In genomic region chr17:38903404-38903803, GRCh38 we compare ENCODE assay signal across 25 cellular contexts. TPM values are rescaled to one million over a fixed set of nuclear protein-coding genes. Genes with fewer than 3 reads are reported as not detected.
A peak's percentile ranks its signal among the peaks of the same experiment; 100 is the strongest.
DNase-seq lines count a peak whose midpoint lies in the region; ATAC-seq and TF ChIP-seq lines count a peak whose summit lies in the region.
"Had no signal": no experiment of that assay in that cellular context is flagged by ENCODE, and none has a peak within 500 bp of the region (broad histone marks: within the 10 kb centered on the region; RNA-seq: fewer than 3 reads in every experiment).

No MANE protein-coding gene starts in this region.

- H3K9me3 Mint-ChIP-seq in T-helper 1 cell treated with Interleukin-12 subunit alpha and Interleukin-12 subunit beta and Interleukin-4 antibody, amounts not matched to agents 30 μg/mL and 1 μg/mL, for 36 hours, result no peaks in the 10 kb centered on the region
- no peaks in the 10 kb centered on the region for H3K9me3 Mint-ChIP-seq in CD8-positive, alpha-beta T cell
- no peaks in the 10 kb centered on the region for H3K9me3 Mint-ChIP-seq in activated naive CD8-positive, alpha-beta T cell treated with anti-CD3 and anti-CD28 coated beads, Interleukin-2, amount 50 U/mL, for 24 hours
- H3K9me3 Mint-ChIP-seq in naive thymus-derived CD8-positive, alpha-beta T cell, result no peaks in the 10 kb centered on the region
- H3K9me3 Mint-ChIP-seq: activated CD4-positive, alpha-beta memory T cell treated with anti-CD3 and anti-CD28 coated beads, Interleukin-2, amount 10 ng/mL, durations not matched to agents 7 days and 5 days had no signal

- no peak overlapping the region for H3K4me3 ChIP-seq in CD8-positive, alpha-beta T cell (ENCODE audit: low read depth, low read length)
- H3K4me3 ChIP-seq in MG63, result no peak overlapping the region
- H3K4me3 ChIP-seq: cardiac muscle cell, gastroesophageal sphincter, left lung, prostate gland, thyroid gland had no signal

- no peak overlapping the region for H3K27ac ChIP-seq in CD8-positive, alpha-beta T cell (ENCODE audit: low read depth, low read length)
- H3K27ac ChIP-seq in foreskin keratinocyte, result no peak overlapping the region
- H3K27ac ChIP-seq: 22Rv1, prostate gland, thyroid gland had no signal

- CTCF ChIA-PET in CD8-positive, alpha-beta T cell (lab: Charles Lee), result interaction anchor here (2.2 to 2.9 kb wide), 2 partner anchors 19 to 34 kb away, joined by 6 to 16 read pairs; no protein-coding TSS in a partner anchor

- peaks cover 68% of the 10 kb centered on the region for H3K4me1 ChIP-seq in CD8-positive, alpha-beta T cell (ENCODE audit: insufficient read depth, low read length)
- H3K4me1 ChIP-seq in foreskin keratinocyte, result peaks cover 12% of the 10 kb centered on the region

- H3K27me3 ChIP-seq in CD8-positive, alpha-beta T cell (ENCODE audit: insufficient read depth, low read length), result no peaks in the 10 kb centered on the region
- no peaks in the 10 kb centered on the region for H3K27me3 ChIP-seq in MG63
- no peaks in the 10 kb centered on the region for H3K27me3 ChIP-seq in foreskin keratinocyte
- H3K27me3 ChIP-seq: cardiac muscle cell, gastroesophageal sphincter, left lung, thyroid gland had no signal

- TF ChIP-seq CTCF in CD8-positive, alpha-beta T cell (IDR thresholded peaks at IDR 0.05), result no peak
- TF ChIP-seq CTCF in foreskin keratinocyte (conservative IDR thresholded peaks at IDR 0.05), result no peak

- no peaks in the 10 kb centered on the region for H3K36me3 ChIP-seq in CD8-positive, alpha-beta T cell (ENCODE audit: insufficient read depth, low read length)
- H3K36me3 ChIP-seq in MG63, result peaks cover 83% of the 10 kb centered on the region
- H3K36me3 ChIP-seq: cardiac muscle cell, thyroid gland had no signal

- no peaks in the 10 kb centered on the region for H3K27me3 Mint-ChIP-seq in T-helper 1 cell treated with Interleukin-12 subunit alpha and Interleukin-12 subunit beta and Interleukin-4 antibody, amounts not matched to agents 30 μg/mL and 1 μg/mL, for 36 hours (ENCODE audit: low read depth)
- H3K27me3 Mint-ChIP-seq in CD8-positive, alpha-beta T cell (ENCODE audit: low read depth), result no peaks in the 10 kb centered on the region
- no peaks in the 10 kb centered on the region for H3K27me3 Mint-ChIP-seq in activated naive CD8-positive, alpha-beta T cell treated with anti-CD3 and anti-CD28 coated beads, Interleukin-2, amount 50 U/mL, for 24 hours
- no peaks in the 10 kb centered on the region for H3K27me3 Mint-ChIP-seq in naive thymus-derived CD8-positive, alpha-beta T cell
- H3K27me3 Mint-ChIP-seq: activated CD4-positive, alpha-beta memory T cell treated with anti-CD3 and anti-CD28 coated beads, Interleukin-2, amount 10 ng/mL, durations not matched to agents 7 days and 5 days had no signal

- intact Hi-C loops in CD8-positive, alpha-beta T cell (cut with DNase I, micrococcal nuclease), result no loop called here

- POLR2A ChIA-PET in CD8-positive, alpha-beta T cell (lab: Charles Lee), result interaction anchor here (1.1 kb wide), 1 partner anchor 20 kb away, joined by 4 read pairs; no protein-coding TSS in a partner anchor
- POLR2A ChIA-PET in naive thymus-derived CD8-positive, alpha-beta T cell (lab: Charles Lee), result interaction anchor here (0.5 to 9.3 kb wide), 5 partner anchors 18 to 53 kb away, joined by 3 to 159 read pairs (median 4); partner anchors contain the start of genes LASP1 and RPL23

- peaks cover 33% of the 10 kb centered on the region for H3K4me1 Mint-ChIP-seq in T-helper 1 cell treated with Interleukin-12 subunit alpha and Interleukin-12 subunit beta and Interleukin-4 antibody, amounts not matched to agents 30 μg/mL and 1 μg/mL, for 36 hours (ENCODE audit: low read depth)
- peaks cover 65% of the 10 kb centered on the region for H3K4me1 Mint-ChIP-seq in CD8-positive, alpha-beta T cell (ENCODE audit: low read depth)
- H3K4me1 Mint-ChIP-seq in activated naive CD8-positive, alpha-beta T cell treated with anti-CD3 and anti-CD28 coated beads, Interleukin-2, amount 50 U/mL, for 24 hours, result peaks cover 73% of the 10 kb centered on the region
- H3K4me1 Mint-ChIP-seq in naive thymus-derived CD8-positive, alpha-beta T cell, result peaks cover 18 to 74% (median 56%) of the 10 kb centered on the region in 4 donors

- no peak for ATAC-seq in CD8-positive, alpha-beta T cell
- no peak for ATAC-seq in activated naive CD8-positive, alpha-beta T cell treated with anti-CD3 and anti-CD28 coated beads, Interleukin-2, amount 50 U/mL, for 24 hours
- ATAC-seq in naive thymus-derived CD8-positive, alpha-beta T cell, result no peak
- ATAC-seq in foreskin keratinocyte, result no peak
- ATAC-seq: gastroesophageal sphincter; left lung; stimulated activated naive CD8-positive, alpha-beta T cell treated with anti-CD3 and anti-CD28 coated beads, Interleukin-15, Interleukin-2, amounts not matched to agents 100 U/mL and 50 U/mL, for 24 hours had no signal

- peak overlapping the region; percentile 31 for H3K27ac Mint-ChIP-seq in T-helper 1 cell treated with Interleukin-12 subunit alpha and Interleukin-12 subunit beta and Interleukin-4 antibody, amounts not matched to agents 30 μg/mL and 1 μg/mL, for 36 hours
- H3K27ac Mint-ChIP-seq in CD8-positive, alpha-beta T cell, result peak overlapping the region; percentile 74
- peak overlapping the region; percentile 32 for H3K27ac Mint-ChIP-seq in activated naive CD8-positive, alpha-beta T cell treated with anti-CD3 and anti-CD28 coated beads, Interleukin-2, amount 50 U/mL, for 24 hours
- peak overlapping the region in 8 of 10 donors; percentile 2 to 90 (median 67) for H3K27ac Mint-ChIP-seq in naive thymus-derived CD8-positive, alpha-beta T cell

- no peak for DNase-seq in T-helper 1 cell
- DNase-seq in CD8-positive, alpha-beta T cell, result no peak
- no peak for DNase-seq in activated naive CD8-positive, alpha-beta T cell treated with anti-CD3 and anti-CD28 coated beads, Interleukin-2, amount 50 U/mL, for 24 hours
- no peak for DNase-seq in naive thymus-derived CD8-positive, alpha-beta T cell
- no peak for DNase-seq in NCI-H1048 (lab: John Stamatoyannopoulos, UW)
- no peak for DNase-seq in MG63
- DNase-seq in foreskin keratinocyte, result no peak
- DNase-seq: activated CD4-positive, alpha-beta memory T cell treated with anti-CD3 and anti-CD28 coated beads, Interleukin-2, amount 10 ng/mL, durations not matched to agents 7 days and 5 days; activated CD4-positive, CD25-positive, alpha-beta regulatory T cell; activated T-cell treated with anti-CD3 and anti-CD28 coated beads for 4 hours; anterior cingulate cortex; hypothalamus; mesenchymal stem cell; NCI-H2029 treated with DMSO at 0.1 percent for 48 hours; NCI-H2227 treated with DMSO at 0.1 percent for 48 hours; NCI-H774; stimulated activated naive CD8-positive, alpha-beta T cell treated with anti-CD3 and anti-CD28 coated beads, Interleukin-15, Interleukin-2, amounts not matched to agents 100 U/mL and 50 U/mL, for 24 hours; SW 1271; thyroid gland had no signal

- peaks cover 50% of the 10 kb centered on the region for H3K36me3 Mint-ChIP-seq in T-helper 1 cell treated with Interleukin-12 subunit alpha and Interleukin-12 subunit beta and Interleukin-4 antibody, amounts not matched to agents 30 μg/mL and 1 μg/mL, for 36 hours (ENCODE audit: low read depth)
- peaks cover 64% of the 10 kb centered on the region for H3K36me3 Mint-ChIP-seq in CD8-positive, alpha-beta T cell
- H3K36me3 Mint-ChIP-seq in activated naive CD8-positive, alpha-beta T cell treated with anti-CD3 and anti-CD28 coated beads, Interleukin-2, amount 50 U/mL, for 24 hours (ENCODE audit: low read depth), result peaks cover 29% of the 10 kb centered on the region
- H3K36me3 Mint-ChIP-seq in naive thymus-derived CD8-positive, alpha-beta T cell, result peaks cover 0 to 54% (median 12%) of the 10 kb centered on the region in 3 donors

- no peak overlapping the region for H3K4me3 Mint-ChIP-seq in T-helper 1 cell treated with Interleukin-12 subunit alpha and Interleukin-12 subunit beta and Interleukin-4 antibody, amounts not matched to agents 30 μg/mL and 1 μg/mL, for 36 hours
- H3K4me3 Mint-ChIP-seq in CD8-positive, alpha-beta T cell, result no peak overlapping the region
- no peak overlapping the region for H3K4me3 Mint-ChIP-seq in activated naive CD8-positive, alpha-beta T cell treated with anti-CD3 and anti-CD28 coated beads, Interleukin-2, amount 50 U/mL, for 24 hours
- peak overlapping the region in 1 of 10 donors; percentile 18 for H3K4me3 Mint-ChIP-seq in naive thymus-derived CD8-positive, alpha-beta T cell
- H3K4me3 Mint-ChIP-seq: activated CD4-positive, alpha-beta memory T cell treated with anti-CD3 and anti-CD28 coated beads, Interleukin-2, amount 10 ng/mL, durations not matched to agents 7 days and 5 days had no signal

- H3K9me3 ChIP-seq in CD8-positive, alpha-beta T cell (ENCODE audit: low read length), result no peaks in the 10 kb centered on the region
- H3K9me3 ChIP-seq in MG63, result no peaks in the 10 kb centered on the region
- H3K9me3 ChIP-seq: gastroesophageal sphincter, left lung, prostate gland, thyroid gland had no signal

RNA-seq across cellular contexts. Expression of gene LASP1, which starts 33.5 kb away (rescaled TPM):
- total RNA-seq in CD8-positive, alpha-beta T cell, result 10 to 100 TPM; 51.6 to 57.1 TPM
- total RNA-seq in naive thymus-derived CD8-positive, alpha-beta T cell, result 100 to 1,000 TPM; 103 to 107 TPM
- 10 to 100 TPM; 50.1 to 53.1 (median 52.0) TPM for polyA plus RNA-seq in naive thymus-derived CD8-positive, alpha-beta T cell
- 228 and 323 TPM in 2 replicates for total RNA-seq in MG63 (2014; rRNA removed; shearing (Covaris generic); ENCODE audit: low replicate concordance)
- 168 and 171 TPM in 2 replicates for total RNA-seq in foreskin keratinocyte
- polyA plus RNA-seq in foreskin keratinocyte, result 117 and 128 TPM in 2 replicates

RNA-seq across cellular contexts. Expression of gene RPL23, which starts 49.9 kb away (rescaled TPM):
- total RNA-seq in CD8-positive, alpha-beta T cell, result 1,000 to 10,000 TPM; 2,036 to 2,052 TPM
- total RNA-seq in naive thymus-derived CD8-positive, alpha-beta T cell, result 1,000 to 10,000 TPM; 1,755 to 1,793 TPM
- 1,000 to 10,000 TPM; 1,506 to 1,897 (median 1,688) TPM for polyA plus RNA-seq in naive thymus-derived CD8-positive, alpha-beta T cell
- 2,314 and 3,514 TPM in 2 replicates for total RNA-seq in MG63 (2014; rRNA removed; shearing (Covaris generic); ENCODE audit: low replicate concordance)
- 1,973 and 2,061 TPM in 2 replicates for total RNA-seq in foreskin keratinocyte
- polyA plus RNA-seq in foreskin keratinocyte, result 3,137 and 3,324 TPM in 2 replicates
